Comparison of ENCODE assay signal across 1 cellular context in the genomic region with DNA sequence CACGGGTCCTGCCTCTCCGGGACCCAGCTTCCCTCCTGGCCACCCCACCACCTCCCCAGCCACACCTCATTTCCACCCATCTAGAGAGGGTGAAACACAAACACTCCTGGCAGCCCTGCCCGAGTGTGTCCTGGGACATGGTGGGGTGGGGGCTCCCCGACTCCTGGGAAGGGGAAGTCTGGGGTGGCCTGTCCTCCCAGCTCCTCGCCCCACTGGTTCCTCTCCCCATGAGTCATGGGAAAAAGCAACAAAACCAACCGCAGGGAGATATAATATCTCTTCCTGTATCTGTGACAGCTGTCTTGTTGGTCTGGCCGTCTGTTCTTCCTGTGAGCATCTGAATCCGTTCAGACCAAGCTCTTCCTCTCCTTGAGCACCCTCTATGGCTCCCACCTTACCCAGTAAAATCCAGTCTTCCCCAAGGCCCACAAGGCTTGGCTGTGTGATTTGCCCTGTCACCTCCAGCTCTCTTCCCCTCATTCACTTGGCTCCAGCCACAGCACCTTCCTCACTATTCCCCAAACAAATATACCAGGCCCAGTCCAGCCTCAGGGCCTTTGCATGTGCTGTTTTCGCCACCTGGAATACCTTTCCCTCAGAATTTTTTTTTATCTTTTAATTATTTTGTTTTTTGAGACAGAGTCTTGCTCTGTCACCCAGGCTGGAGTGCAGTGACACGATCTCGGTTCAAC.
TF ChIP-seq lines count a peak whose summit lies in the region.
"Not testable (repeated sequence)": the region's sequence is repeated elsewhere in the genome, so short reads cannot be mapped to it uniquely, and the experiment has no call there.

No MANE protein-coding gene starts in this region.

TF ChIP-seq in K562, 482 proteins besides CTCF, POLR2A, EP300 and RAD21 (continued from another document and continues in another):
- TF ChIP-seq, protein P1, sequence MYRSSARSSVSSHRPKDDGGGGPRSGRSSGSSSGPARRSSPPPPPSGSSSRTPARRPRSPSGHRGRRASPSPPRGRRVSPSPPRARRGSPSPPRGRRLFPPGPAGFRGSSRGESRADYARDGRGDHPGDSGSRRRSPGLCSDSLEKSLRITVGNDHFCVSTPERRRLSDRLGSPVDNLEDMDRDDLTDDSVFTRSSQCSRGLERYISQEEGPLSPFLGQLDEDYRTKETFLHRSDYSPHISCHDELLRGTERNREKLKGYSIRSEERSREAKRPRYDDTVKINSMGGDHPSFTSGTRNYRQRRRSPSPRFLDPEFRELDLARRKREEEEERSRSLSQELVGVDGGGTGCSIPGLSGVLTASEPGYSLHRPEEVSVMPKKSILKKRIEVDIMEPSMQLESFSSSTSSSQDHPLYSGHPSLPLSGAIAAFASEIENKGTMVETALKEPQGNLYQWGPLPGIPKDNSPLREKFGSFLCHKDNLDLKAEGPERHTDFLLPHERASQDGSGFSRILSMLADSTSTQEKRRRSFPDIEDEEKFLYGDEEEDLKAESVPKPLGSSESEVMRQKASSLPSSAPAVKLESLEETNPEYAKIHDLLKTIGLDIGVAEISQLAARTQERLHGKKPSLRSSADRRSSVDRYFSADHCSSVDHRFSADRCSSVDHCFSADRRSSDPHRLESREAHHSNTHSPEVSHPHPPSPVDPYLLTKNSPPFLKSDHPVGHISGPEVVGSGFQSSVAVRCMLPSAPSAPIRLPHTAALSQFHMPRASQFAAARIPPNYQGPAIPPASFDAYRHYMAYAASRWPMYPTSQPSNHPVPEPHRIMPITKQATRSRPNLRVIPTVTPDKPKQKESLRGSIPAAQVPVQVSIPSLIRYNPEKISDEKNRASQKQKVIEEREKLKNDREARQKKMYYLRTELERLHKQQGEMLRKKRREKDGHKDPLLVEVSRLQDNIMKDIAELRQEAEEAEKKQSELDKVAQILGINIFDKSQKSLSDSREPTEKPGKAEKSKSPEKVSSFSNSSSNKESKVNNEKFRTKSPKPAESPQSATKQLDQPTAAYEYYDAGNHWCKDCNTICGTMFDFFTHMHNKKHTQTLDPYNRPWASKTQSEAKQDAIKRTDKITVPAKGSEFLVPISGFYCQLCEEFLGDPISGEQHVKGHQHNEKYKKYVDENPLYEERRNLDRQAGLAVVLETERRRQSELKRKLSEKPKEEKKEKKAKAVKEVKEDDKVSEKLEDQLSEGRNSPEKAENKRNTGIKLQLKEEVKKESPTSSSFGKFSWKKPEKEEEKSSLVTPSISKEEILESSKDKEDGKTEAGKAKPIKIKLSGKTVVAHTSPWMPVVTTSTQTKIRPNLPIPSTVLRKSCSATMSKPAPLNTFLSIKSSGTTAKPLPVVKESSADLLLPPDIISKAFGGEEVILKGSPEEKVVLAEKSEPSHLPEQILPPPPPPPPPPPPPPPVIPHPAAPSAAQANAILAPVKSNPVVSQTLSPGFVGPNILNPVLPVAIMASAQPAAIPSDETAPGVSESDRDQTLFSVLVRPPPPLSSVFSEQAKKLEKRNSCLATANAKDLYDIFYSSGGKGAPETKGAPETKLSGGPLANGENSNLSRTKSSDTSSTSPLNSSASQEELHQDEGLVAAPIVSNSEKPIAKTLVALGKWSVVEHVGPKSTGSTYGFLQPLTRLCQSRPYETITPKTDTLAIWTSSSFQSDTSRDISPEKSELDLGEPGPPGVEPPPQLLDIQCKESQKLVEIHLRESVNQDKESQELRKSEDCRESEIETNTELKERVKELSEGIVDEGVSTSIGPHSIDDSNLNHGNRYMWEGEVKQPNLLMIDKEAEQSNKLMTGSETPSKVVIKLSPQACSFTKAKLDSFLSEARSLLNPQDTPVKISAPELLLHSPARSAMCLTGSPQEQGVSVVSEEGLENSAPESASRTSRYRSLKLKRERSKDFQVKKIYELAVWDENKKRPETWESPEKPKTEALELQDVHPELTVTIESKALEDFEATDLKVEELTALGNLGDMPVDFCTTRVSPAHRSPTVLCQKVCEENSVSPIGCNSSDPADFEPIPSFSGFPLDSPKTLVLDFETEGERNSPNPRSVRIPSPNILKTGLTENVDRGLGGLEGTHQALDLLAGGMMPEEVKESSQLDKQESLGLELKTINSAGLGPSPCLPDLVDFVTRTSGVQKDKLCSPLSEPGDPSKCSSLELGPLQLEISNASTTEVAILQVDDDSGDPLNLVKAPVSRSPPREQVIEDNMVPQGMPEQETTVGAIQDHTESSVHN (IDR thresholded peaks at IDR 0.05; ENCODE audit: borderline replicate concordance in 1 of 2, low read depth in 1 of 2) = peak in 1 of 2 experiments; percentile 72; a peak in 2 of 4 replicates
- TF ChIP-seq, protein P2, sequence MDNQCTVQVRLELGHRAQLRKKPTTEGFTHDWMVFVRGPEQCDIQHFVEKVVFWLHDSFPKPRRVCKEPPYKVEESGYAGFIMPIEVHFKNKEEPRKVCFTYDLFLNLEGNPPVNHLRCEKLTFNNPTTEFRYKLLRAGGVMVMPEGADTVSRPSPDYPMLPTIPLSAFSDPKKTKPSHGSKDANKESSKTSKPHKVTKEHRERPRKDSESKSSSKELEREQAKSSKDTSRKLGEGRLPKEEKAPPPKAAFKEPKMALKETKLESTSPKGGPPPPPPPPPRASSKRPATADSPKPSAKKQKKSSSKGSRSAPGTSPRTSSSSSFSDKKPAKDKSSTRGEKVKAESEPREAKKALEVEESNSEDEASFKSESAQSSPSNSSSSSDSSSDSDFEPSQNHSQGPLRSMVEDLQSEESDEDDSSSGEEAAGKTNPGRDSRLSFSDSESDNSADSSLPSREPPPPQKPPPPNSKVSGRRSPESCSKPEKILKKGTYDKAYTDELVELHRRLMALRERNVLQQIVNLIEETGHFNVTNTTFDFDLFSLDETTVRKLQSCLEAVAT (IDR thresholded peaks at IDR 0.05) = peak in 1 of 2 experiments; percentile 77; a peak in 2 of 4 replicates
- TF ChIP-seq JUNB (CRISPR knock-in tag; conservative IDR thresholded peaks at IDR 0.05) (0 out of 2 replicates have a peak, but pooled peaks have one; percentile 4), ELF1 (tag; IDR thresholded peaks at IDR 0.05) (peak; percentile 64), ZNF140 (CRISPR knock-in tag; IDR thresholded peaks at IDR 0.05) (0 out of 2 replicates have a peak, but pooled peaks have one; percentile 14), SMARCE1 (IDR thresholded peaks at IDR 0.05) (peak; percentile 97), NBN (IDR thresholded peaks at IDR 0.05; ENCODE audit: low read depth) (peak; percentile 59; the same call in 1 of the 2 replicates), THRAP3 (IDR thresholded peaks at IDR 0.05; ENCODE audit: borderline replicate concordance) (0 out of 2 replicates have a peak, but pooled peaks have one; percentile 31), JUND (IDR thresholded peaks at IDR 0.05; ENCODE audit: borderline replicate concordance, low read depth, low read length) (peak; percentile 96), JUND (tag; IDR thresholded peaks at IDR 0.05; ENCODE audit: borderline replicate concordance, low read depth, low read length) (peak; percentile 93; the same call in 2 of the 3 replicates), NFIC (IDR thresholded peaks at IDR 0.05) (peak; percentile 42; the same call in 1 of the 2 replicates), TRIM24 (IDR thresholded peaks at IDR 0.05) (peak; percentile 47 to 58; a peak in 2 of 4 replicates), SMAD4 (CRISPR knock-in tag; conservative IDR thresholded peaks at IDR 0.05) (peak; percentile 89), HDAC2 (IDR thresholded peaks at IDR 0.05) (peak; percentile 99), ZNF311 (CRISPR knock-in tag; IDR thresholded peaks at IDR 0.05) (0 out of 2 replicates have a peak, but pooled peaks have one; percentile 17), ZNF766 (CRISPR knock-in tag; conservative IDR thresholded peaks at IDR 0.05) (peak; percentile 79; the same call in 1 of the 2 replicates), KLF16 (IDR thresholded peaks at IDR 0.05) (peak; percentile 71), EHMT2 (IDR thresholded peaks at IDR 0.05) (peak; percentile 73), TAF9B (IDR thresholded peaks at IDR 0.05; ENCODE audit: partially characterized antibody) (peak; percentile 51), TBL1XR1 (IDR thresholded peaks at IDR 0.05; ENCODE audit: low read length in 2 of 2) (peak in 1 of 2 experiments; percentile 85; a peak in 3 of 4 replicates), TEAD1 (CRISPR knock-in tag; IDR thresholded peaks at IDR 0.05) (peak in 1 of 2 experiments; percentile 71; a peak in 2 of 4 replicates), ZEB2 (IDR thresholded peaks at IDR 0.05) (peak; percentile 53; the same call in 1 of the 2 replicates), GATAD2A (IDR thresholded peaks at IDR 0.05) (peak; percentile 54; the same call in 1 of the 2 replicates), C11orf30 (IDR thresholded peaks at IDR 0.05; ENCODE audit: low read depth) (peak; percentile 33; the same call in 1 of the 2 replicates), MAZ (CRISPR knock-in tag; conservative IDR thresholded peaks at IDR 0.05 in 1 of 2, IDR thresholded peaks at IDR 0.05 in 1 of 2) (peak; percentile 73 to 81; a peak in 2 of 4 replicates), ADNP (tag; IDR thresholded peaks at IDR 0.05) (peak; percentile 98), SOX6 (IDR thresholded peaks at IDR 0.05) (peak; percentile 55), NFE2 (IDR thresholded peaks at IDR 0.05; ENCODE audit: low read depth) (peak; percentile 56; the same call in 1 of the 2 replicates), NEUROD1 (IDR thresholded peaks at IDR 0.05; ENCODE audit: borderline replicate concordance, low read depth, low read length, partially characterized antibody) (peak; percentile 40)
- TF ChIP-seq, protein P3, sequence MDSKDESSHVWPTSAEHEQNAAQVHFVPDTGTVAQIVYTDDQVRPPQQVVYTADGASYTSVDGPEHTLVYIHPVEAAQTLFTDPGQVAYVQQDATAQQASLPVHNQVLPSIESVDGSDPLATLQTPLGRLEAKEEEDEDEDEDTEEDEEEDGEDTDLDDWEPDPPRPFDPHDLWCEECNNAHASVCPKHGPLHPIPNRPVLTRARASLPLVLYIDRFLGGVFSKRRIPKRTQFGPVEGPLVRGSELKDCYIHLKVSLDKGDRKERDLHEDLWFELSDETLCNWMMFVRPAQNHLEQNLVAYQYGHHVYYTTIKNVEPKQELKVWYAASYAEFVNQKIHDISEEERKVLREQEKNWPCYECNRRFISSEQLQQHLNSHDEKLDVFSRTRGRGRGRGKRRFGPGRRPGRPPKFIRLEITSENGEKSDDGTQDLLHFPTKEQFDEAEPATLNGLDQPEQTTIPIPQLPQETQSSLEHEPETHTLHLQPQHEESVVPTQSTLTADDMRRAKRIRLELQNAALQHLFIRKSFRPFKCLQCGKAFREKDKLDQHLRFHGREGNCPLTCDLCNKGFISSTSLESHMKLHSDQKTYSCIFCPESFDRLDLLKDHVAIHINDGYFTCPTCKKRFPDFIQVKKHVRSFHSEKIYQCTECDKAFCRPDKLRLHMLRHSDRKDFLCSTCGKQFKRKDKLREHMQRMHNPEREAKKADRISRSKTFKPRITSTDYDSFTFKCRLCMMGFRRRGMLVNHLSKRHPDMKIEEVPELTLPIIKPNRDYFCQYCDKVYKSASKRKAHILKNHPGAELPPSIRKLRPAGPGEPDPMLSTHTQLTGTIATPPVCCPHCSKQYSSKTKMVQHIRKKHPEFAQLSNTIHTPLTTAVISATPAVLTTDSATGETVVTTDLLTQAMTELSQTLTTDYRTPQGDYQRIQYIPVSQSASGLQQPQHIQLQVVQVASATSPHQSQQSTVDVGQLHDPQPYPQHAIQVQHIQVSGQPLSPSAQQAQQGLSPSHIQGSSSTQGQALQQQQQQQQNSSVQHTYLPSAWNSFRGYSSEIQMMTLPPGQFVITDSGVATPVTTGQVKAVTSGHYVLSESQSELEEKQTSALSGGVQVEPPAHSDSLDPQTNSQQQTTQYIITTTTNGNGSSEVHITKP (IDR thresholded peaks at IDR 0.05; ENCODE audit: partially characterized antibody) = peak; percentile 49
- TF ChIP-seq, protein P4, sequence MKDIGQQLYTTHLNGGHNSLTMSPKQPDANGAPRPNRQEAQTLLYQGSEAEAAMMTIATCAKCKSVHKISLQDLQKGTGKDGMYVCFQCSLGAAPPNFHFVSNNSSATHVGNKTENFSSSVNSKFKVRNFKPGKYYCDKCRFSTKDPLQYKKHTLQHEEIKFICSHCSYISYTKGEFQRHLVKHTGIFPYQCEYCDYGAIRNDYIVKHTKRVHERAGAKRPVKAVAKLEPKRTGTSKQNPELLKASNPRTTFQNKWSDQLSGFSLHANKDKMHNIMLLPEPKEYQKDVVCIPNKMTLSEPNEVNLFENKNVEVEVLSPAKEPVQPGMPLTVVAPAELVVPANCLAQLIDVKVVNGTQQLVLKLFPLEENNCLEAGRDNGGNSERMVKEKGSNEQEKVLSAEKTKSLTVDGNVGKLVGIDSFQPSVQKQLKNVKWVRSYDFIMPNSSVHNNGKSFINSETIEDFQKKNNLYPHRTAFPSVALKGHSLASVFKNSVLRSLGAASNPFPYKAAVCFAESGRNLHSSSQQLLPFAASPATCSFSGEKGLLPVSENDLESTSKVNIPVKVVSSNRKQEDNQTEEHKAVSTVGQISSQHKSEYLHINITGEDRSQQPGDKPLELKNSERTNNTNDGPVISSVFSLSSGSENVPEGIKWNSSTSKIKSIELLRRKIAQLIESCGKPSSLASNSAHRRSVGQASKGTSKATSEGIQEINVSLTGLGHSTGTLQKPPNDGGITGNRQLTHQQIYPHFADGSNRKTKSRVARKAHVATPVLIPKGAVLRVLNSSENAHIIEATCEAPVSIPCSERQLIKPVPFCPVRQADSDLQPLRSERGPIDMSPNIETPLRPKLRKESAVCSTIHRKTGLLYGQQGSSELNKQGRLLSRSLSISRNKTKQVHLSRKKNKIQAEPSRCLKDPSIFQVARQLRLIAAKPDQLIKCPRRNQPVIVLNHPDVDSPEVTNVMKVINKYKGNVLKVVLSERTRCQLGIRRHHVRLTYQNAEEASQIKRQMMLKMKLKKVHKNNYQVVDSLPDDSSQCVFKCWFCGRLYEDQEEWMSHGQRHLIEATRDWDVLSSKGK (CRISPR knock-in tag; IDR thresholded peaks at IDR 0.05) = 0 out of 2 replicates have a peak, but pooled peaks have one; percentile 30
- TF ChIP-seq, protein P5, sequence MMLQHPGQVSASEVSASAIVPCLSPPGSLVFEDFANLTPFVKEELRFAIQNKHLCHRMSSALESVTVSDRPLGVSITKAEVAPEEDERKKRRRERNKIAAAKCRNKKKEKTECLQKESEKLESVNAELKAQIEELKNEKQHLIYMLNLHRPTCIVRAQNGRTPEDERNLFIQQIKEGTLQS (IDR thresholded peaks at IDR 0.05) = peak; percentile 78; the same call in 1 of the 2 replicates
- TF ChIP-seq, protein P5 (CRISPR knock-in tag; conservative IDR thresholded peaks at IDR 0.05) = not testable (repeated sequence)
- TF ChIP-seq, protein P6, sequence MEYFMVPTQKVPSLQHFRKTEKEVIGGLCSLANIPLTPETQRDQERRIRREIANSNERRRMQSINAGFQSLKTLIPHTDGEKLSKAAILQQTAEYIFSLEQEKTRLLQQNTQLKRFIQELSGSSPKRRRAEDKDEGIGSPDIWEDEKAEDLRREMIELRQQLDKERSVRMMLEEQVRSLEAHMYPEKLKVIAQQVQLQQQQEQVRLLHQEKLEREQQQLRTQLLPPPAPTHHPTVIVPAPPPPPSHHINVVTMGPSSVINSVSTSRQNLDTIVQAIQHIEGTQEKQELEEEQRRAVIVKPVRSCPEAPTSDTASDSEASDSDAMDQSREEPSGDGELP (CRISPR knock-in tag; IDR thresholded peaks at IDR 0.05; ENCODE audit: borderline replicate concordance) = peak; percentile 85
- TF ChIP-seq, protein P7, sequence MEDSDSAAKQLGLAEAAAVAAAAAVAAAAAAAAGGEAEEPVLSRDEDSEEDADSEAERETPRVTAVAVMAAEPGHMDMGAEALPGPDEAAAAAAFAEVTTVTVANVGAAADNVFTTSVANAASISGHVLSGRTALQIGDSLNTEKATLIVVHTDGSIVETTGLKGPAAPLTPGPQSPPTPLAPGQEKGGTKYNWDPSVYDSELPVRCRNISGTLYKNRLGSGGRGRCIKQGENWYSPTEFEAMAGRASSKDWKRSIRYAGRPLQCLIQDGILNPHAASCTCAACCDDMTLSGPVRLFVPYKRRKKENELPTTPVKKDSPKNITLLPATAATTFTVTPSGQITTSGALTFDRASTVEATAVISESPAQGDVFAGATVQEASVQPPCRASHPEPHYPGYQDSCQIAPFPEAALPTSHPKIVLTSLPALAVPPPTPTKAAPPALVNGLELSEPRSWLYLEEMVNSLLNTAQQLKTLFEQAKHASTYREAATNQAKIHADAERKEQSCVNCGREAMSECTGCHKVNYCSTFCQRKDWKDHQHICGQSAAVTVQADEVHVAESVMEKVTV (CRISPR knock-in tag; IDR thresholded peaks at IDR 0.05) = peak; percentile 59
